Comparison of ENCODE assay signal across 10 cellular contexts in genomic region chr6:20427856-20428255, GRCh38. TPM values are rescaled to one million over a fixed set of nuclear protein-coding genes. Genes with fewer than 3 reads are reported as not detected.
DNase-seq lines count a peak whose midpoint lies in the region; ATAC-seq and TF ChIP-seq lines count a peak whose summit lies in the region.
"Had no signal": no experiment of that assay in that cellular context is flagged by ENCODE, and none has a peak within 500 bp of the region (broad histone marks: within the 10 kb centered on the region; RNA-seq: fewer than 3 reads in every experiment).

No MANE protein-coding gene starts in this region.

- H3K27me3 ChIP-seq in DOHH2 (ENCODE audit: control insufficient read depth, low read length) = no peaks in the 10 kb centered on the region

- no peaks in the 10 kb centered on the region for H3K9me2 ChIP-seq in DOHH2 (replicated peaks; ENCODE audit: control insufficient read depth, low read length)
- H3K9me2 ChIP-seq in OCI-LY7 (ENCODE audit: insufficient read depth, low read length) = no peaks in the 10 kb centered on the region

- ATAC-seq in GM19438 (IDR thresholded peaks at IDR 0.05; ENCODE audit: low read depth, unreplicated experiment) (peak; percentile 82), HG03025 (IDR thresholded peaks at IDR 0.05; ENCODE audit: low FRiP score, unreplicated experiment) (peak; percentile 89)

- H3K9me3 ChIP-seq in DOHH2 (ENCODE audit: control insufficient read depth, insufficient read depth, low read length) = no peaks in the 10 kb centered on the region
- no peaks in the 10 kb centered on the region for H3K9me3 ChIP-seq in OCI-LY7 (ENCODE audit: low read length)

- CTCF ChIA-PET in OCI-LY7 (lab: Charles Lee; ENCODE audit: unreplicated experiment) = no interaction called here

- peak overlapping the region; percentile 31 for H3K4me2 ChIP-seq in DOHH2 (ENCODE audit: low read length)
- H3K4me2 ChIP-seq in OCI-LY7 (ENCODE audit: low read length) = peak overlapping the region; percentile 32; the same call in 1 of the 2 replicates

- BruUV-seq in OCI-LY7 (replicated peaks; lab: Mats Ljungman, UMichigan) = no TSS peak

- POLR2A ChIA-PET in OCI-LY7 (lab: Charles Lee) = no interaction called here

- intact Hi-C loops in OCI-LY7 (cut with micrococcal nuclease; ENCODE audit: unreplicated experiment) = no loop called here

- DNase-seq in OCI-LY7 (ENCODE audit: low spot score) (peak; percentile 25), inferior parietal cortex (ENCODE audit: extremely low spot score) (no peak), NCI-H146 treated with DMSO at 0.1 percent for 48 hours (lab: John Stamatoyannopoulos, UW; ENCODE audit: unreplicated experiment) (no peak), islet precursor cell (no peak), EL (no peak)
- DNase-seq: anterior cingulate cortex, NCI-H2227 treated with DMSO at 0.1 percent for 48 hours had no signal

- TF ChIP-seq CTCF in DOHH2 (IDR thresholded peaks at IDR 0.05; ENCODE audit: low read depth, low read length, poor library complexity, severe bottlenecking) = no peak
- no peak for TF ChIP-seq CTCF in OCI-LY7 (conservative IDR thresholded peaks at IDR 0.05; ENCODE audit: low read length)

- H3K4me1 ChIP-seq in DOHH2 (ENCODE audit: control insufficient read depth, low read length) = peaks cover 21% of the 10 kb centered on the region
- H3K4me1 ChIP-seq in OCI-LY7 (ENCODE audit: insufficient read depth, low read length, poor library complexity, severe bottlenecking) = peaks cover 24% of the 10 kb centered on the region

- H3K4me3 ChIP-seq in DOHH2 (ENCODE audit: low read length) = no peak overlapping the region
- H3K4me3 ChIP-seq in OCI-LY7 (ENCODE audit: low read depth, low read length, poor library complexity, severe bottlenecking) = no peak overlapping the region

- 0 out of 2 replicates have a peak, but pooled peaks cover 4% of the 10 kb centered on the region for H3F3A ChIP-seq in DOHH2 (ENCODE audit: control insufficient read depth, insufficient read depth)

- no peak overlapping the region for H2AFZ ChIP-seq in OCI-LY7 (ENCODE audit: low read length)

- H3K36me3 ChIP-seq in DOHH2 (ENCODE audit: control insufficient read depth, low read length) = peaks cover 56% of the 10 kb centered on the region
- H3K36me3 ChIP-seq in OCI-LY7 (ENCODE audit: insufficient read depth, low read length) = peaks cover 80% of the 10 kb centered on the region

- H4K20me1 ChIP-seq in DOHH2 (ENCODE audit: control insufficient read depth, insufficient read depth, low read depth, low read length) = peaks cover 28% of the 10 kb centered on the region
- peaks cover 15% of the 10 kb centered on the region for H4K20me1 ChIP-seq in OCI-LY7 (ENCODE audit: insufficient read depth, low read length)

- H3K79me2 ChIP-seq in DOHH2 (ENCODE audit: control insufficient read depth, low read length) (peaks cover 100% of the 10 kb centered on the region), OCI-LY7 (ENCODE audit: insufficient read depth, low read depth, low read length) (peaks cover 94% of the 10 kb centered on the region)

- H3K27ac ChIP-seq in DOHH2 (ENCODE audit: low read depth, low read length) = peak overlapping the region; percentile 25; the same call in 1 of the 2 replicates
- H3K27ac ChIP-seq in OCI-LY7 (ENCODE audit: low read depth, low read length, poor library complexity, severe bottlenecking) = peak overlapping the region; percentile 47

RNA-seq across cellular contexts. Expression of gene E2F3, which starts 26.2 kb away (rescaled TPM):
- 12.2 and 12.4 TPM in 2 replicates for total RNA-seq in OCI-LY7 (2014; rRNA removed; shearing (Covaris generic))
- 27.7 and 31.2 TPM in 2 replicates for total RNA-seq in OCI-LY7 (2022)
